In genomic region chr9:78695521-78695920, GRCh38 we compare ENCODE assay signal across 16 cellular contexts.
A peak's percentile ranks its signal among the peaks of the same experiment; 100 is the strongest.
DNase-seq lines count a peak whose midpoint lies in the region; ATAC-seq and TF ChIP-seq lines count a peak whose summit lies in the region.
"Had no signal": no experiment of that assay in that cellular context is flagged by ENCODE, and none has a peak within 500 bp of the region (broad histone marks: within the 10 kb centered on the region; RNA-seq: fewer than 3 reads in every experiment).

No MANE protein-coding gene starts in this region.

- H3K4me1 Mint-ChIP-seq in nephron progenitor cell (peaks cover 35% of the 10 kb centered on the region), chondrocyte (ENCODE audit: low read depth) (peaks cover 16% of the 10 kb centered on the region)
- H3K4me1 Mint-ChIP-seq: natural killer cell had no signal

- peak; percentile 85 for ATAC-seq in GM18502 (IDR thresholded peaks at IDR 0.05; ENCODE audit: poor library complexity, unreplicated experiment)
- ATAC-seq: body of pancreas; effector memory CD8-positive, alpha-beta T cell; natural killer cell had no signal

- H3K36me3 Mint-ChIP-seq in nephron progenitor cell (ENCODE audit: low read depth), result no peaks in the 10 kb centered on the region
- H3K36me3 Mint-ChIP-seq in chondrocyte (ENCODE audit: low read depth), result no peaks in the 10 kb centered on the region
- H3K36me3 Mint-ChIP-seq: natural killer cell had no signal

- H3K4me3 Mint-ChIP-seq in nephron progenitor cell (no peak overlapping the region), chondrocyte (ENCODE audit: unreplicated experiment) (no peak overlapping the region)
- H3K4me3 Mint-ChIP-seq: effector memory CD8-positive, alpha-beta T cell; natural killer cell had no signal

- H3K9me3 Mint-ChIP-seq in nephron progenitor cell (no peaks in the 10 kb centered on the region), chondrocyte (ENCODE audit: low read depth) (no peaks in the 10 kb centered on the region)
- H3K9me3 Mint-ChIP-seq: activated T-helper 2 cell treated with anti-CD3 and anti-CD28 coated beads, Interferon-gamma antibody, Interleukin-2, Interleukin-4, amounts not matched to agents 10 μg/mL and 5 μg/mL and 100 μg/mL, durations not matched to agents 14 hours and 24 hours and 36 hours had no signal

- DNase-seq in NCI-H1105 treated with DMSO at 0.1 percent for 48 hours (lab: John Stamatoyannopoulos, UW) (peak; percentile 44), NCI-H69 (lab: John Stamatoyannopoulos, UW) (peak; percentile 90), nephron progenitor cell (peak; percentile 36), chondrocyte (ENCODE audit: low spot score) (no peak), DMS79 (lab: John Stamatoyannopoulos, UW) (no peak), COLO829 (ENCODE audit: low spot score) (no peak)
- no peak for DNase-seq in activated CD8-positive, alpha-beta memory T cell treated with anti-CD3 and anti-CD28 coated beads, Interleukin-2, amount 50 U/mL, for 48 hours
- DNase-seq: activated CD4-positive, alpha-beta T cell treated with anti-CD3 and anti-CD28 coated beads for 4 hours; effector memory CD8-positive, alpha-beta T cell; Karpas-422; kidney glomerular epithelial cell; natural killer cell; SW 1271 had no signal

- H3K27ac Mint-ChIP-seq in nephron progenitor cell (no peak overlapping the region), chondrocyte (ENCODE audit: unreplicated experiment) (no peak overlapping the region)
- H3K27ac Mint-ChIP-seq: activated T-helper 2 cell treated with anti-CD3 and anti-CD28 coated beads, Interferon-gamma antibody, Interleukin-2, Interleukin-4, amounts not matched to agents 10 μg/mL and 5 μg/mL and 100 μg/mL, durations not matched to agents 14 hours and 24 hours and 36 hours; effector memory CD8-positive, alpha-beta T cell; natural killer cell had no signal

- no peak for TF ChIP-seq CTCF in nephron progenitor cell (IDR thresholded peaks at IDR 0.05)
- TF ChIP-seq CTCF in chondrocyte (IDR thresholded peaks at IDR 0.05), result no peak

- peaks cover 8% of the 10 kb centered on the region for H3K27me3 Mint-ChIP-seq in nephron progenitor cell (ENCODE audit: low read depth, poor library complexity)
- H3K27me3 Mint-ChIP-seq in chondrocyte (ENCODE audit: low read depth), result no peaks in the 10 kb centered on the region
- H3K27me3 Mint-ChIP-seq: effector memory CD8-positive, alpha-beta T cell had no signal

Comparison
In these comparisons a context has a peak if more than half of its experiments do, and no peak if none do; other contexts are left out.
1. DNase-seq: peak in NCI-H1105 treated with DMSO at 0.1 percent for 48 hours (single experiment), NCI-H69 (single experiment) and nephron progenitor cell (single experiment); none in chondrocyte (single experiment), DMS79 (single experiment), activated CD8-positive, alpha-beta memory T cell treated with anti-CD3 and anti-CD28 coated beads, Interleukin-2, amount 50 U/mL, for 48 hours (single experiment) and COLO829 (single experiment).